Comparison of ENCODE assay signal across 8 cellular contexts in the genomic region with DNA sequence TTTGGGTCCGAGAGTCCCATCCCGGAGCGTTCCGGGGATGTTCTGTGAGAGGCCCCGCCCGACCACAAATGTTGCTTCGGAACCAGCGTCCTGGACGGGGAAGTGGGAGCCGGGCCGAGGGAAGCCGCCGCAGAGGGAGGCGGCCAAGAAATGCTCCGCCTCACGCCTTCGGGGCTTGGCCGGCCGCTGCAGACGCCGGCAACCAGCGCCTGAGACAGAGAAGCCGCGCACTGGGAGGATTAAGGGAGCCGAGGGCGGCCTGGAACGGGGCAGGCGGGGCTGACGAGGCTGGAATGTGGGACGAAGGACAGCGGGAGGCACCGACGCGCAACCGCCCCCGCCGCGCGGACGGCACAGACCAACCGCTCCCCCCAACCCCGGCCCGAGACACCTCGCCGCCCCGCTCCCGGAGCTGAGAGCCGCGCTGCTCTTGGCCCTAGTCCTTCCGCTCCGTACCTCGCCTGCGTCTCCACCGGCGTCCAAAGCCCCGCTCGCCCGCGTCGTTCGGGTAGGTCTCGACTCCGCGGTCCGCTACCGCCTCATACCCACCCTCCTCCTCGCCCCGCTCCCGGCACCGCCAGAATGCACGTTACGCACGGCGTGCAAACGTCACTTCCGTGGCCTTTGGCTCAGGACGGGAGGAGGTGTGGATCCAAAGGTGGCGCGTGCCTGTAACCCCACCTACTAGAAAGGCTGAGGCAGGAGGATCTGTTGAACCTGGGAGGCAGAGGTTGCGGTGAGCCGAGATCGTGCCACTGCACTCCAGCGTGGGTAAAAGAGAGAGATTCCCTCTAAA. TPM values are rescaled to one million over a fixed set of nuclear protein-coding genes. Genes with fewer than 3 reads are reported as not detected.
A peak's percentile ranks its signal among the peaks of the same experiment; 100 is the strongest.
DNase-seq lines count a peak whose midpoint lies in the region; ATAC-seq and TF ChIP-seq lines count a peak whose summit lies in the region.

No MANE protein-coding gene starts in this region.

- peaks cover 29% of the 10 kb centered on the region for H3K4me1 Mint-ChIP-seq in type B pancreatic cell (ENCODE audit: unreplicated experiment)

- H3K36me3 ChIP-seq in SU-DHL-6 (ENCODE audit: low read length) (no peaks in the 10 kb centered on the region), adipocyte (ENCODE audit: control insufficient read depth, insufficient read depth, low read length, severe bottlenecking) (peaks cover 3% of the 10 kb centered on the region), heart left ventricle (peaks cover 0 to 4% (median 0%) of the 10 kb centered on the region in 9 donors)

- no peaks in the 10 kb centered on the region for H3K27me3 Mint-ChIP-seq in type B pancreatic cell

- no peaks in the 10 kb centered on the region; the same call in 1 of the 2 replicates for H4K20me1 ChIP-seq in SU-DHL-6 (ENCODE audit: low read depth, low read length)

- intact Hi-C loops in heart left ventricle (cut with DNase I) = loop anchor here in 4 of 10 donors (1.0 to 5.0 kb wide), 3 partner anchors 35 to 37 kb away; partner anchors contain the start of gene KCTD7 (in 4 of the 4)

- TF ChIP-seq POLR2A in heart left ventricle (IDR thresholded peaks at IDR 0.05) = peak in 1 of 2 donors; percentile 90

- H3K79me2 ChIP-seq in SU-DHL-6 (ENCODE audit: insufficient read depth, low read length) = peaks cover 58% of the 10 kb centered on the region

- peak overlapping the region; percentile 47 for H3K27ac ChIP-seq in SU-DHL-6 (ENCODE audit: low read depth, low read length)
- peak overlapping the region; percentile 82 to 97 (median 93) for H3K27ac ChIP-seq in heart left ventricle

- peak overlapping the region; percentile 89 for H2AFZ ChIP-seq in SU-DHL-6 (ENCODE audit: low read depth, low read length, severe bottlenecking)

- no peaks in the 10 kb centered on the region for H3K9me3 Mint-ChIP-seq in type B pancreatic cell

- H3K9me3 ChIP-seq in SU-DHL-6 (ENCODE audit: insufficient read depth, low read length) = no peaks in the 10 kb centered on the region
- no peaks in the 10 kb centered on the region for H3K9me3 ChIP-seq in adipocyte (ENCODE audit: control insufficient read depth, low read length)
- no peaks in the 10 kb centered on the region for H3K9me3 ChIP-seq in heart left ventricle

- peaks cover 8% of the 10 kb centered on the region for H3K36me3 Mint-ChIP-seq in type B pancreatic cell

- H3K27me3 ChIP-seq in SU-DHL-6 (ENCODE audit: low read length) = no peaks in the 10 kb centered on the region
- no peaks in the 10 kb centered on the region for H3K27me3 ChIP-seq in adipocyte (replicated peaks; ENCODE audit: control insufficient read depth, insufficient read depth, low read length)
- H3K27me3 ChIP-seq in heart left ventricle = no peaks in the 10 kb centered on the region

- peak overlapping the region; percentile 99 for H3K27ac Mint-ChIP-seq in type B pancreatic cell

- no peaks in the 10 kb centered on the region; the same call in 1 of the 2 replicates for H3F3A ChIP-seq in SU-DHL-6 (ENCODE audit: insufficient read depth)

- H3K4me3 ChIP-seq in GM12864 (ENCODE audit: low read depth, low read length) (peak overlapping the region; percentile 87), SU-DHL-6 (ENCODE audit: insufficient read depth, low read length, poor library complexity, severe bottlenecking) (peak overlapping the region; percentile 95), adipocyte (ENCODE audit: low read length) (peak overlapping the region; percentile 85), heart left ventricle (peak overlapping the region; percentile 57 to 98 (median 91))

- H3K9ac ChIP-seq in SU-DHL-6 (ENCODE audit: low read length) = peak overlapping the region; percentile 84
- peak overlapping the region; percentile 95 for H3K9ac ChIP-seq in adipocyte (ENCODE audit: low read length)

- H3K4me3 Mint-ChIP-seq in type B pancreatic cell = peak overlapping the region; percentile 98

- DNase-seq in GM12864 (ENCODE audit: low read depth) (peak; percentile 75), NCI-H1105 (lab: John Stamatoyannopoulos, UW) (peak; percentile 90), adipocyte (ENCODE audit: low read depth) (peak; percentile 96), heart left ventricle (peak; percentile 91 to 95 (median 94)), pons (ENCODE audit: low spot score) (peak; percentile 95), type B pancreatic cell (ENCODE audit: extremely low spot score, unreplicated experiment) (peak; percentile 90)

- no peaks in the 10 kb centered on the region for H3K9me2 ChIP-seq in SU-DHL-6 (replicated peaks; ENCODE audit: insufficient read depth, low read length)

- H3K4me2 ChIP-seq in SU-DHL-6 (ENCODE audit: low read depth, low read length, poor library complexity, severe bottlenecking) = peak overlapping the region; percentile 94

- peak; percentile 98 for ATAC-seq in HG02642 (IDR thresholded peaks at IDR 0.05; ENCODE audit: poor library complexity, unreplicated experiment)
- peak; percentile 90 to 98 (median 98) for ATAC-seq in heart left ventricle

- peaks cover 34% of the 10 kb centered on the region for H3K4me1 ChIP-seq in adipocyte (ENCODE audit: control insufficient read depth, insufficient read depth, low read length)
- H3K4me1 ChIP-seq in heart left ventricle = peaks cover 0 to 42% (median 23%) of the 10 kb centered on the region in 12 donors

- WGBS in heart left ventricle, 4 donors = 0 to 1% (median 1%) methylated on average over 32 to 83 of the region's 83 CpGs

- TF ChIP-seq CTCF in GM12864 (IDR thresholded peaks at IDR 0.05; ENCODE audit: low read depth, low read length, missing control alignments) (no peak), SU-DHL-6 (IDR thresholded peaks at IDR 0.05; ENCODE audit: insufficient read depth, low read length, poor library complexity, severe bottlenecking) (no peak), heart left ventricle (IDR thresholded peaks at IDR 0.05) (no peak), type B pancreatic cell (conservative IDR thresholded peaks at IDR 0.05) (no peak)

RNA-seq across cellular contexts. Expression of gene KCTD7, which starts 36.7 kb away (rescaled TPM):
- total RNA-seq in heart left ventricle (10 to 100 TPM in 5 of 9 donors, 1 to 10 TPM in 4; 4.1 to 13.9 (median 11.0) TPM), type B pancreatic cell (ENCODE audit: low replicate concordance) (6.7 and 13.7 TPM in 2 replicates)
- 10 to 100 TPM in 1 of 2 donors, 1 to 10 TPM in 1; 5.8 to 12.6 TPM for polyA plus RNA-seq in heart left ventricle

Comparison
In these comparisons a context has a peak if more than half of its experiments do, and no peak if none do; other contexts are left out.
1. Peak in every context shown above with its lines: DNase-seq, ATAC-seq, H3K4me3 ChIP-seq and H3K27ac ChIP-seq.